8 cellular contexts compared by ENCODE assay signal in genomic region chr14:49044981-49045380, GRCh38.
"Had no signal": no experiment of that assay in that cellular context is flagged by ENCODE, and none has a peak within 500 bp of the region (broad histone marks: within the 10 kb centered on the region; RNA-seq: fewer than 3 reads in every experiment).

No MANE protein-coding gene starts in this region.

- ATAC-seq: GM12878 had no signal

- DNase-seq: GDM1, GF-D8 had no signal

- H3K4me3 ChIP-seq: GM12878 had no signal

- FAIRE-seq: G401.6, GM12878, GM12891, GM12892, GM18507, GM19239 had no signal
